1 cellular context compared by ENCODE assay signal in genomic region chr10:44424298-44424697, GRCh38.
TF ChIP-seq lines count a peak whose summit lies in the region.

No MANE protein-coding gene starts in this region.

TF ChIP-seq in H1, 55 proteins besides CTCF, POLR2A, EP300 and RAD21:
- no peak for TF ChIP-seq E2F6 (IDR thresholded peaks at IDR 0.05)
- TF ChIP-seq JUN (IDR thresholded peaks at IDR 0.05; ENCODE audit: low read depth, low read length), result no peak
- no peak for TF ChIP-seq FOSL1 (IDR thresholded peaks at IDR 0.05; ENCODE audit: insufficient read depth, low read depth, low read length)
- TF ChIP-seq ATF2 (IDR thresholded peaks at IDR 0.05; ENCODE audit: low read length), result no peak
- TF ChIP-seq TBP (IDR thresholded peaks at IDR 0.05; ENCODE audit: low read depth, low read length), result no peak
- TF ChIP-seq GABPA (IDR thresholded peaks at IDR 0.05; ENCODE audit: borderline replicate concordance, insufficient read depth, low read length), result no peak
- TF ChIP-seq CHD1 (IDR thresholded peaks at IDR 0.05; ENCODE audit: low read depth, low read length), result no peak
- no peak for TF ChIP-seq JUND (IDR thresholded peaks at IDR 0.05; ENCODE audit: low read length)
- TF ChIP-seq SAP30 (IDR thresholded peaks at IDR 0.05; ENCODE audit: insufficient read depth, insufficient replicate concordance, low read length), result no peak
- no peak for TF ChIP-seq TAF7 (optimal IDR thresholded peaks at IDR 0.05; ENCODE audit: borderline replicate concordance, low read depth, low read length)
- no peak for TF ChIP-seq EGR1 (IDR thresholded peaks at IDR 0.05; ENCODE audit: borderline replicate concordance, low read depth, low read length)
- TF ChIP-seq TEAD4 (IDR thresholded peaks at IDR 0.05; ENCODE audit: low read depth, low read length), result no peak
- TF ChIP-seq CBX5 (IDR thresholded peaks at IDR 0.05; ENCODE audit: low read depth, low read length), result no peak
- no peak for TF ChIP-seq ATF3 (IDR thresholded peaks at IDR 0.05; ENCODE audit: insufficient read depth, low read depth, low read length)
- no peak for TF ChIP-seq YY1 (IDR thresholded peaks at IDR 0.05; ENCODE audit: low read depth, low read length)
- TF ChIP-seq CEBPB (IDR thresholded peaks at IDR 0.05; ENCODE audit: low read depth, low read length), result no peak
- TF ChIP-seq MAFK (IDR thresholded peaks at IDR 0.05; ENCODE audit: low read depth, low read length), result no peak
- TF ChIP-seq SUZ12 (IDR thresholded peaks at IDR 0.05; ENCODE audit: low read length), result no peak
- no peak for TF ChIP-seq CHD7 (IDR thresholded peaks at IDR 0.05; ENCODE audit: insufficient replicate concordance, low read length)
